Comparison of ENCODE assay signal across 1 cellular context in genomic region chr3:101203411-101203810, GRCh38.
TF ChIP-seq lines count a peak whose summit lies in the region.

No MANE protein-coding gene starts in this region.

TF ChIP-seq in GM23338, 12 proteins besides CTCF, POLR2A, EP300 and RAD21:
- TF ChIP-seq STAT1 (IDR thresholded peaks at IDR 0.05; ENCODE audit: unreplicated experiment) (no peak), JUNB (IDR thresholded peaks at IDR 0.05; ENCODE audit: unreplicated experiment) (no peak), POLR2AphosphoS5 (IDR thresholded peaks at IDR 0.05; ENCODE audit: low read depth) (no peak), ZNF462 (CRISPR knock-in tag; IDR thresholded peaks at IDR 0.05) (no peak), ZNF114 (CRISPR knock-in tag; IDR thresholded peaks at IDR 0.05) (no peak), REST (IDR thresholded peaks at IDR 0.05; ENCODE audit: unreplicated experiment) (no peak), EZH2 (IDR thresholded peaks at IDR 0.05; ENCODE audit: low read depth, unreplicated experiment) (no peak), CREB1 (CRISPR knock-in tag; IDR thresholded peaks at IDR 0.05; ENCODE audit: low read depth) (no peak)
TF ChIP-seq in GM23338: peak in this region for 0.
